16 cellular contexts compared by ENCODE assay signal in genomic region chr10:33657154-33657900, GRCh38.
DNase-seq lines count a peak whose midpoint lies in the region; ATAC-seq, FAIRE-seq and TF ChIP-seq lines count a peak whose summit lies in the region.
"Had no signal": no experiment of that assay in that cellular context is flagged by ENCODE, and none has a peak within 500 bp of the region (broad histone marks: within the 10 kb centered on the region; RNA-seq: fewer than 3 reads in every experiment).

No MANE protein-coding gene starts in this region.

- peaks cover 14% of the 10 kb centered on the region for H3K9me3 Mint-ChIP-seq in astrocyte (ENCODE audit: unreplicated experiment)
- H3K9me3 Mint-ChIP-seq in activated T-cell treated with anti-CD3 and anti-CD28 coated beads, Interleukin-2, amount 50 U/mL, for 4 hours = peaks cover 6% of the 10 kb centered on the region

- TF ChIP-seq CTCF in astrocyte (IDR thresholded peaks at IDR 0.05; ENCODE audit: insufficient read depth, low read depth, low read length) = no peak
- no peak for TF ChIP-seq CTCF in HepG2 (CRISPR knock-in tag; IDR thresholded peaks at IDR 0.05)

- no peak overlapping the region for H2BK5ac ChIP-seq in mesenchymal stem cell (ENCODE audit: low read depth, low read length, poor library complexity, severe bottlenecking)

- ATAC-seq in HepG2 = peak; percentile 67
- no peak for ATAC-seq in activated T-cell treated with anti-CD3 and anti-CD28 coated beads, Interleukin-2, amount 50 U/mL, for 4 hours
- ATAC-seq in HG03439 (IDR thresholded peaks at IDR 0.05; ENCODE audit: unreplicated experiment) = no peak
- no peak for ATAC-seq in stimulated activated naive CD8-positive, alpha-beta T cell treated with anti-CD3 and anti-CD28 coated beads, Interleukin-15, Interleukin-2, amounts not matched to agents 100 U/mL and 50 U/mL, for 24 hours

- no peak overlapping the region for H2BK15ac ChIP-seq in mesenchymal stem cell (ENCODE audit: low read depth, poor library complexity, severe bottlenecking)

- no peak overlapping the region for H3K23ac ChIP-seq in mesenchymal stem cell (ENCODE audit: low read length in 2 of 2)

- H4K91ac ChIP-seq in mesenchymal stem cell (ENCODE audit: low read length) = no peak overlapping the region

- no peak overlapping the region for H3K9ac ChIP-seq in astrocyte (ENCODE audit: low read length)
- H3K9ac ChIP-seq in HepG2 (ENCODE audit: insufficient read depth, low read depth, low read length) = no peak overlapping the region
- H3K9ac ChIP-seq in mesenchymal stem cell (ENCODE audit: low read length) = no peak overlapping the region

- peaks cover 7% of the 10 kb centered on the region for H3K4me1 Mint-ChIP-seq in astrocyte (ENCODE audit: low read depth, unreplicated experiment)
- peaks cover 3% of the 10 kb centered on the region for H3K4me1 Mint-ChIP-seq in activated T-cell treated with anti-CD3 and anti-CD28 coated beads, Interleukin-2, amount 50 U/mL, for 4 hours (ENCODE audit: low read depth)

- no peaks in the 10 kb centered on the region for H3K36me3 Mint-ChIP-seq in astrocyte (ENCODE audit: low read depth, unreplicated experiment)
- H3K36me3 Mint-ChIP-seq in activated T-cell treated with anti-CD3 and anti-CD28 coated beads, Interleukin-2, amount 50 U/mL, for 4 hours (ENCODE audit: insufficient read depth) = no peaks in the 10 kb centered on the region

- FAIRE-seq in astrocyte (lab: Jason Lieb, UNC) = no peak
- FAIRE-seq in HepG2 (lab: Jason Lieb, UNC) = peak; percentile 4

- no peak overlapping the region for H3K14ac ChIP-seq in mesenchymal stem cell (ENCODE audit: low read length in 2 of 2)

- TF ChIP-seq EP300 in HepG2 (IDR thresholded peaks at IDR 0.05; ENCODE audit: low read depth in 2 of 2, low read length in 2 of 2) = peak in 1 of 2 experiments; percentile 54; a peak in 1 of 4 replicates
- no peak for TF ChIP-seq EP300 in HepG2 (CRISPR knock-in tag; IDR thresholded peaks at IDR 0.05; ENCODE audit: borderline replicate concordance)

- TF ChIP-seq RAD21 in HepG2 (CRISPR knock-in tag; IDR thresholded peaks at IDR 0.05) = no peak

- POLR2A ChIA-PET in HepG2 (lab: Yijun Ruan, JAX) = no interaction called here

- no peak overlapping the region for H3K18ac ChIP-seq in mesenchymal stem cell (ENCODE audit: low read depth in 1 of 2, low read length in 2 of 2)

- TF ChIP-seq POLR2A in HepG2 (IDR thresholded peaks at IDR 0.05; ENCODE audit: insufficient read depth in 1 of 2, low read depth in 2 of 2, low read length in 2 of 2) = no peak

- H3K27me3 Mint-ChIP-seq in astrocyte (ENCODE audit: low read depth, unreplicated experiment) = peaks cover 10% of the 10 kb centered on the region
- peaks cover 24% of the 10 kb centered on the region for H3K27me3 Mint-ChIP-seq in activated T-cell treated with anti-CD3 and anti-CD28 coated beads, Interleukin-2, amount 50 U/mL, for 4 hours (ENCODE audit: low read depth)

- H4K20me1 ChIP-seq in astrocyte (ENCODE audit: insufficient read depth, low read length) (no peaks in the 10 kb centered on the region), HepG2 (ENCODE audit: insufficient read depth, low read length) (no peaks in the 10 kb centered on the region)

- H3K36me3 ChIP-seq in astrocyte (ENCODE audit: insufficient read depth, low read length) = no peaks in the 10 kb centered on the region
- no peaks in the 10 kb centered on the region for H3K36me3 ChIP-seq in HepG2 (replicated peaks in 1 of 2; ENCODE audit: control insufficient read depth in 1 of 2, insufficient read depth in 2 of 2, low read length in 2 of 2)
- H3K36me3 ChIP-seq in mesenchymal stem cell (ENCODE audit: control insufficient read depth in 1 of 2, insufficient read depth in 2 of 2, low read depth in 1 of 2, low read length in 2 of 2) = no peaks in the 10 kb centered on the region
- H3K36me3 ChIP-seq: spleen had no signal

- 39% methylated on average over 6 of the region's 6 CpGs for WGBS in HepG2 (ENCODE audit: low lambda C conversion rate)
- WGBS in mesenchymal stem cell = 81% methylated on average over 4 of the region's 6 CpGs

- H3K79me1 ChIP-seq in mesenchymal stem cell (replicated peaks; ENCODE audit: low read length, poor library complexity, severe bottlenecking) = no peaks in the 10 kb centered on the region

- no peak overlapping the region for H2BK120ac ChIP-seq in mesenchymal stem cell (ENCODE audit: low read depth, low read length)

- in situ Hi-C loops in HepG2 (cut with HindIII; ENCODE audit: extremely low pct_ligation_motif_present, low pct_unique_long_range_greater_than_20kb) = no loop called here

- DNase-seq in DMS79 (lab: John Stamatoyannopoulos, UW) (peak; percentile 69), M059J (ENCODE audit: low read depth) (peak; percentile 69), astrocyte (ENCODE audit: low read depth) (peak; percentile 6), HepG2 (ENCODE audit: low spot score) (peak; percentile 71), mesenchymal stem cell (no peak)
- no peak for DNase-seq in activated T-cell treated with anti-CD3 and anti-CD28 coated beads, Interleukin-2, amount 50 U/mL, for 4 hours
- no peak for DNase-seq in stimulated activated naive CD8-positive, alpha-beta T cell treated with anti-CD3 and anti-CD28 coated beads, Interleukin-15, Interleukin-2, amounts not matched to agents 100 U/mL and 50 U/mL, for 24 hours
- DNase-seq: activated CD4-positive, alpha-beta T cell treated with anti-CD3 and anti-CD28 coated beads, Interleukin-2, amount 50 U/mL, for 48 hours; aorta; endodermal cell; hippocampal formation; NCI-H510A; SHP77; spleen had no signal

- no peak overlapping the region for H2AK5ac ChIP-seq in mesenchymal stem cell (ENCODE audit: low read length, severe bottlenecking)

- H2AFZ ChIP-seq in astrocyte (ENCODE audit: low read depth, low read length) (no peak overlapping the region), HepG2 (ENCODE audit: low read length) (no peak overlapping the region), mesenchymal stem cell (ENCODE audit: low read depth, low read length) (no peak overlapping the region)

- no peak overlapping the region for H3K27ac Mint-ChIP-seq in astrocyte (ENCODE audit: unreplicated experiment)
- H3K27ac Mint-ChIP-seq: endodermal cell had no signal

- no peak overlapping the region for H2BK12ac ChIP-seq in mesenchymal stem cell (ENCODE audit: low read length in 2 of 2)

- H3K4ac ChIP-seq in mesenchymal stem cell (ENCODE audit: low read depth in 1 of 2, low read length in 2 of 2) = no peak overlapping the region

- H3K27ac ChIP-seq in astrocyte (ENCODE audit: low read depth, low read length) = no peak overlapping the region
- no peak overlapping the region for H3K27ac ChIP-seq in HepG2 (ENCODE audit: extremely low read length, insufficient read depth, low read length)
- no peak overlapping the region for H3K27ac ChIP-seq in mesenchymal stem cell (ENCODE audit: low read length, poor library complexity, severe bottlenecking)
- H3K27ac ChIP-seq: spleen had no signal

- no TSS peak for BruUV-seq in HepG2 (replicated peaks; lab: Mats Ljungman, UMichigan)

- H3K27me3 ChIP-seq in astrocyte (ENCODE audit: insufficient read depth, low read length) = no peaks in the 10 kb centered on the region
- no peaks in the 10 kb centered on the region; a peak in 1 of 5 replicates for H3K27me3 ChIP-seq in HepG2 (ENCODE audit: control insufficient read depth in 1 of 2, insufficient read depth in 2 of 2, low read length in 2 of 2)
- H3K27me3 ChIP-seq in mesenchymal stem cell (ENCODE audit: control insufficient read depth in 1 of 2, insufficient read depth in 1 of 2, low read length in 2 of 2) = no peaks in the 10 kb centered on the region
- H3K27me3 ChIP-seq: spleen had no signal

- H3K79me2 ChIP-seq in astrocyte (ENCODE audit: insufficient read depth, low read length) (no peaks in the 10 kb centered on the region), HepG2 (ENCODE audit: insufficient read depth, low read length) (no peaks in the 10 kb centered on the region)

- peaks cover 10% of the 10 kb centered on the region for H3K4me1 ChIP-seq in astrocyte (ENCODE audit: insufficient read depth, low read length)
- H3K4me1 ChIP-seq in HepG2 (ENCODE audit: insufficient read depth, low read length) = peaks cover 33% of the 10 kb centered on the region
- peaks cover 3% of the 10 kb centered on the region for H3K4me1 ChIP-seq in mesenchymal stem cell (ENCODE audit: control insufficient read depth, insufficient read depth, low read depth, low read length)

- H3K9me3 ChIP-seq in astrocyte (ENCODE audit: insufficient read depth, low read depth, low read length) (peaks cover 9% of the 10 kb centered on the region), HepG2 (ENCODE audit: low read length) (0 out of 2 replicates have a peak, but pooled peaks cover 9% of the 10 kb centered on the region), mesenchymal stem cell (ENCODE audit: control insufficient read depth, low read length) (peaks cover 11% of the 10 kb centered on the region)

- intact Hi-C loops in HepG2 (cut with micrococcal nuclease; ENCODE audit: unreplicated experiment) = no loop called here

- H3K4me3 Mint-ChIP-seq in astrocyte (ENCODE audit: unreplicated experiment) = no peak overlapping the region
- H3K4me3 Mint-ChIP-seq in activated T-cell treated with anti-CD3 and anti-CD28 coated beads, Interleukin-2, amount 50 U/mL, for 4 hours = no peak overlapping the region
- H3K4me3 Mint-ChIP-seq: endodermal cell had no signal

- CTCF ChIA-PET in HepG2 (lab: Yijun Ruan, JAX; ENCODE audit: low intra/inter-chr PET ratio, low total read pairs) = no interaction called here

- H4K8ac ChIP-seq in mesenchymal stem cell (ENCODE audit: low read length) = no peak overlapping the region

- H3K4me2 ChIP-seq in astrocyte (ENCODE audit: low read length) (no peak overlapping the region), HepG2 (ENCODE audit: low read depth, low read length) (peak overlapping the region; percentile 29; the same call in 1 of the 2 replicates), mesenchymal stem cell (ENCODE audit: low read length, poor library complexity, severe bottlenecking) (no peak overlapping the region)

- H3K4me3 ChIP-seq in astrocyte (ENCODE audit: insufficient read depth, low read depth, low read length) = no peak overlapping the region
- H3K4me3 ChIP-seq in HepG2 (replicated peaks in 1 of 3; ENCODE audit: insufficient read depth in 1 of 3, low read depth in 2 of 3, low read length in 3 of 3) = no peak overlapping the region
- no peak overlapping the region for H3K4me3 ChIP-seq in mesenchymal stem cell (ENCODE audit: insufficient read depth in 1 of 2, low read depth in 1 of 2, low read length in 2 of 2)
- H3K4me3 ChIP-seq: lung, spleen had no signal

TF ChIP-seq in HepG2, 621 proteins besides CTCF, POLR2A, EP300 and RAD21 (continues in another document):
- TF ChIP-seq ZNF597 (CRISPR knock-in tag; IDR thresholded peaks at IDR 0.05) = no peak
- peak; percentile 36; the same call in 1 of the 2 replicates for TF ChIP-seq ZNF501 (CRISPR knock-in tag; IDR thresholded peaks at IDR 0.05)
- no peak for TF ChIP-seq ZNF3 (CRISPR knock-in tag; IDR thresholded peaks at IDR 0.05)

Comparison
In these comparisons a context has a peak if more than half of its experiments do, and no peak if none do; other contexts are left out.
1. DNase-seq: peak in DMS79 (single experiment), M059J (single experiment), astrocyte (single experiment) and HepG2 (single experiment); none in activated T-cell treated with anti-CD3 and anti-CD28 coated beads, Interleukin-2, amount 50 U/mL, for 4 hours (single experiment), stimulated activated naive CD8-positive, alpha-beta T cell treated with anti-CD3 and anti-CD28 coated beads, Interleukin-15, Interleukin-2, amounts not matched to agents 100 U/mL and 50 U/mL, for 24 hours (single experiment) and mesenchymal stem cell (single experiment).